Comparison of ENCODE assay signal across 25 cellular contexts in genomic region chr4:46254788-46255187, GRCh38.
DNase-seq lines count a peak whose midpoint lies in the region; ATAC-seq and TF ChIP-seq lines count a peak whose summit lies in the region.
"Had no signal": no experiment of that assay in that cellular context is flagged by ENCODE, and none has a peak within 500 bp of the region (broad histone marks: within the 10 kb centered on the region; RNA-seq: fewer than 3 reads in every experiment).

No MANE protein-coding gene starts in this region.

- H3K36me3 ChIP-seq in IMR-90 (ENCODE audit: control insufficient read depth, insufficient read depth, low read length) (no peaks in the 10 kb centered on the region), left lung (no peaks in the 10 kb centered on the region)
- H3K36me3 ChIP-seq: BE2C, pancreas, stomach, tibial nerve had no signal

- H2BK120ac ChIP-seq in IMR-90 (ENCODE audit: low read depth, low read length), result no peak overlapping the region

- H2AK9ac ChIP-seq in IMR-90 (replicated peaks; ENCODE audit: low read depth, low read length, poor library complexity), result no peak overlapping the region

- H3K27me3 ChIP-seq in IMR-90 (ENCODE audit: control insufficient read depth, insufficient read depth, low read length) (no peaks in the 10 kb centered on the region), left lung (no peaks in the 10 kb centered on the region)
- H3K27me3 ChIP-seq: BE2C, stomach, tibial nerve had no signal

- no peak overlapping the region for H2BK20ac ChIP-seq in IMR-90 (ENCODE audit: low read depth, low read length)

- no peak overlapping the region for H4K91ac ChIP-seq in IMR-90 (ENCODE audit: insufficient read depth, low read depth, low read length)

- H3K9me3 ChIP-seq in IMR-90 (ENCODE audit: control insufficient read depth, insufficient read depth, low read length) (no peaks in the 10 kb centered on the region), left lung (no peaks in the 10 kb centered on the region)
- H3K9me3 ChIP-seq: BE2C, pancreas, stomach, tibial nerve had no signal

- H3K14ac ChIP-seq in IMR-90 (replicated peaks; ENCODE audit: low read depth, low read length), result no peak overlapping the region

- no peak overlapping the region for H3K56ac ChIP-seq in IMR-90 (ENCODE audit: extremely low read depth, insufficient read depth, low read length)

- in situ Hi-C loops in Caki2 (cut with HindIII; ENCODE audit: low pct_unique_long_range_greater_than_20kb, low sequenced_read_pairs), result no loop called here
- in situ Hi-C loops in IMR-90 (cut with MboI; ENCODE audit: low sequenced_read_pairs), result no loop called here
- in situ Hi-C loops in astrocyte of the cerebellum (cut with HindIII; ENCODE audit: low sequenced_read_pairs), result no loop called here

- POLR2A ChIA-PET in IMR-90 (lab: Charles Lee; ENCODE audit: unreplicated experiment), result no interaction called here

- H2BK15ac ChIP-seq in IMR-90 (ENCODE audit: low read depth, low read length), result no peak overlapping the region

- CTCF ChIA-PET in IMR-90 (lab: Yijun Ruan, JAX), result interaction anchor here (0.6 to 1.2 kb wide), 2 partner anchors 12 to 53 kb away, joined by 3 to 4 read pairs; no protein-coding TSS in a partner anchor

- no TSS peak for BruUV-seq in IMR-90 (replicated peaks; lab: Mats Ljungman, UMichigan)

- H3K4me3 ChIP-seq in IMR-90 (ENCODE audit: insufficient read depth, low read depth, low read length), result no peak overlapping the region
- H3K4me3 ChIP-seq in astrocyte of the cerebellum (ENCODE audit: low read depth, low read length), result no peak overlapping the region
- no peak overlapping the region for H3K4me3 ChIP-seq in left lung
- H3K4me3 ChIP-seq: pancreas, SK-N-MC, stomach, tibial nerve had no signal

- no peak overlapping the region for H3K27ac ChIP-seq in IMR-90 (ENCODE audit: insufficient read depth, low read length)
- H3K27ac ChIP-seq in left lung, result no peak overlapping the region
- H3K27ac ChIP-seq: pancreas, SK-N-MC, stomach, tibial nerve had no signal

- H3K18ac ChIP-seq in IMR-90 (ENCODE audit: low read depth, low read length), result no peak overlapping the region

- H4K8ac ChIP-seq in IMR-90 (ENCODE audit: low read depth in 2 of 2, low read length in 2 of 2), result no peak overlapping the region

- TF ChIP-seq RAD21 in IMR-90 (IDR thresholded peaks at IDR 0.05; ENCODE audit: low read length), result no peak

- no peak overlapping the region for H3K4me2 ChIP-seq in IMR-90 (ENCODE audit: low read depth, low read length)

- H2AK5ac ChIP-seq in IMR-90 (ENCODE audit: low read depth, low read length), result no peak overlapping the region

- intact Hi-C loops in IMR-90 (cut with micrococcal nuclease), result no loop called here
- intact Hi-C loops in left lung (cut with DNase I), result no loop called here

- no peaks in the 10 kb centered on the region for H3K4me1 ChIP-seq in IMR-90 (ENCODE audit: control insufficient read depth, insufficient read depth, low read length)
- no peaks in the 10 kb centered on the region for H3K4me1 ChIP-seq in left lung
- H3K4me1 ChIP-seq: BE2C, pancreas, stomach had no signal

- ATAC-seq in IMR-90 (ENCODE audit: low read depth) (no peak), left lung (no peak), HG02588 (IDR thresholded peaks at IDR 0.05; ENCODE audit: unreplicated experiment) (no peak), GM19395 (IDR thresholded peaks at IDR 0.05; ENCODE audit: unreplicated experiment) (no peak), HG03139 (IDR thresholded peaks at IDR 0.05; ENCODE audit: unreplicated experiment) (no peak)
- ATAC-seq: left colon, natural killer cell, pancreas, right cardiac atrium, T-helper 17 cell had no signal

- DNase-seq in Caki2 (ENCODE audit: low read depth) (peak; percentile 7), IMR-90 (peak; percentile 38), astrocyte of the cerebellum (ENCODE audit: low read depth) (peak; percentile 24), fibroblast of the conjunctiva (ENCODE audit: low read depth) (peak; percentile 29), left lung (no peak)
- DNase-seq: activated CD4-positive, alpha-beta T cell treated with anti-CD3 and anti-CD28 coated beads for 48 hours; aorta; BE2C; effector CD4-positive, alpha-beta T cell; H9; Karpas-422; left colon; natural killer cell; NCI-H1105; NCI-H2081 treated with DMSO at 0.1 percent for 48 hours; pancreas; right cardiac atrium; RPMI8226; stomach; T-helper 17 cell had no signal

- H3K79me1 ChIP-seq in IMR-90 (ENCODE audit: low read depth in 1 of 2, low read length in 2 of 2), result no peaks in the 10 kb centered on the region

- no peak overlapping the region for H4K5ac ChIP-seq in IMR-90 (ENCODE audit: low read depth, low read length)

- no peak for TF ChIP-seq POLR2A in IMR-90 (IDR thresholded peaks at IDR 0.05; ENCODE audit: low read depth, low read length)

- H3K9ac ChIP-seq in IMR-90 (ENCODE audit: low read depth, low read length), result no peak overlapping the region

- no CpG with 5 or more reads among the region's 1 CpG for WGBS in IMR-90 (ENCODE audit: extremely low coverage in 2 of 2, insufficient read length in 1 of 2), 2 experiments

- TF ChIP-seq CTCF in IMR-90 (conservative IDR thresholded peaks at IDR 0.05; ENCODE audit: low read depth, low read length), result no peak
- TF ChIP-seq CTCF in astrocyte of the cerebellum (IDR thresholded peaks at IDR 0.05; ENCODE audit: low read depth, low read length, missing control alignments), result no peak
- no peak for TF ChIP-seq CTCF in left lung (IDR thresholded peaks at IDR 0.05)

- H3K23ac ChIP-seq in IMR-90 (ENCODE audit: low read depth, low read length), result no peak overlapping the region

- H3K9me1 ChIP-seq in IMR-90 (ENCODE audit: insufficient read depth, low read length), result no peaks in the 10 kb centered on the region

- H3K4ac ChIP-seq in IMR-90 (ENCODE audit: low read depth, low read length), result no peak overlapping the region

- no peaks in the 10 kb centered on the region for H4K20me1 ChIP-seq in IMR-90 (ENCODE audit: insufficient read depth, low read length)

- H2BK5ac ChIP-seq in IMR-90 (ENCODE audit: low read depth, low read length, poor library complexity, severe bottlenecking), result no peak overlapping the region

- dilution Hi-C loops in IMR-90 (cut with HindIII; ENCODE audit: low sequenced_read_pairs, unreplicated experiment), result no loop called here

- H2AFZ ChIP-seq in IMR-90 (replicated peaks; ENCODE audit: low read length, poor library complexity), result no peak overlapping the region

TF ChIP-seq in IMR-90, 13 proteins besides CTCF, POLR2A, EP300 and RAD21:
- no peak for TF ChIP-seq MAFK (IDR thresholded peaks at IDR 0.05; ENCODE audit: low read depth, low read length)
- TF ChIP-seq MXI1 (IDR thresholded peaks at IDR 0.05; ENCODE audit: borderline replicate concordance, low read depth, low read length), result no peak
- no peak for TF ChIP-seq NFE2L2 (IDR thresholded peaks at IDR 0.05; ENCODE audit: low read depth, low read length)
- no peak for TF ChIP-seq SMC3 (IDR thresholded peaks at IDR 0.05; ENCODE audit: low read depth, low read length)
- TF ChIP-seq CEBPB (IDR thresholded peaks at IDR 0.05; ENCODE audit: low read depth, low read length), result no peak
- TF ChIP-seq RCOR1 (IDR thresholded peaks at IDR 0.05; ENCODE audit: insufficient replicate concordance, low read length), result no peak
- no peak for TF ChIP-seq ELK1 (IDR thresholded peaks at IDR 0.05; ENCODE audit: borderline replicate concordance, low read depth, low read length)
- TF ChIP-seq, protein P1, sequence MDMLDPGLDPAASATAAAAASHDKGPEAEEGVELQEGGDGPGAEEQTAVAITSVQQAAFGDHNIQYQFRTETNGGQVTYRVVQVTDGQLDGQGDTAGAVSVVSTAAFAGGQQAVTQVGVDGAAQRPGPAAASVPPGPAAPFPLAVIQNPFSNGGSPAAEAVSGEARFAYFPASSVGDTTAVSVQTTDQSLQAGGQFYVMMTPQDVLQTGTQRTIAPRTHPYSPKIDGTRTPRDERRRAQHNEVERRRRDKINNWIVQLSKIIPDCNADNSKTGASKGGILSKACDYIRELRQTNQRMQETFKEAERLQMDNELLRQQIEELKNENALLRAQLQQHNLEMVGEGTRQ (IDR thresholded peaks at IDR 0.05; ENCODE audit: low read depth, low read length), result no peak
- TF ChIP-seq FOS (IDR thresholded peaks at IDR 0.05; ENCODE audit: low read depth, low read length), result no peak
- TF ChIP-seq CHD1 (IDR thresholded peaks at IDR 0.05; ENCODE audit: low read depth, low read length), result no peak
- TF ChIP-seq RFX5 (IDR thresholded peaks at IDR 0.05; ENCODE audit: low read depth, low read length), result no peak
- TF ChIP-seq BHLHE40 (IDR thresholded peaks at IDR 0.05; ENCODE audit: low read depth, low read length), result no peak
- no peak for TF ChIP-seq MAZ (IDR thresholded peaks at IDR 0.05; ENCODE audit: borderline replicate concordance, low read depth, low read length)

Comparison
In these comparisons a context has a peak if more than half of its experiments do, and no peak if none do; other contexts are left out.
1. DNase-seq: peak in Caki2 (single experiment), IMR-90 (single experiment), astrocyte of the cerebellum (single experiment) and fibroblast of the conjunctiva (single experiment); none in left lung (0 of 2).